In genomic region chr10:50373821-50374501, GRCh38 we compare ENCODE assay signal across 16 cellular contexts.
DNase-seq lines count a peak whose midpoint lies in the region; ATAC-seq, FAIRE-seq and TF ChIP-seq lines count a peak whose summit lies in the region.
"Had no signal": no experiment of that assay in that cellular context is flagged by ENCODE, and none has a peak within 500 bp of the region (broad histone marks: within the 10 kb centered on the region; RNA-seq: fewer than 3 reads in every experiment).

No MANE protein-coding gene starts in this region.

- POLR2A ChIA-PET in OCI-LY7 (lab: Charles Lee): interaction anchor here (0.5 to 2.2 kb wide), 8 partner anchors 8 to 36 kb away, joined by 3 to 8 read pairs (median 5); no protein-coding TSS in a partner anchor

- H3K27me3 Mint-ChIP-seq in stimulated activated memory B cell treated with anti-CD40 and anti-IgM and Interleukin-4, amounts not matched to agents 10 μg/mL and 1 μg/mL and 100 μg/mL, for 72 hours: no peaks in the 10 kb centered on the region
- H3K27me3 Mint-ChIP-seq: T-cell had no signal

- no peaks in the 10 kb centered on the region for H3K9me2 ChIP-seq in OCI-LY7 (ENCODE audit: insufficient read depth, low read length)

- H3K36me3 ChIP-seq in brain microvascular endothelial cell (replicated peaks) (no peaks in the 10 kb centered on the region), skeletal muscle tissue (ENCODE audit: control insufficient read depth in 3 of 3, insufficient read depth in 3 of 3, low read length in 3 of 3) (no peaks in the 10 kb centered on the region), OCI-LY7 (ENCODE audit: insufficient read depth, low read length) (peaks cover 5% of the 10 kb centered on the region; the same call in 1 of the 2 replicates)
- H3K36me3 ChIP-seq: breast epithelium had no signal

- H4K20me1 ChIP-seq in OCI-LY7 (ENCODE audit: insufficient read depth, low read length): no peaks in the 10 kb centered on the region

- H3K4me2 ChIP-seq in OCI-LY7 (ENCODE audit: low read length): no peak overlapping the region

- H3K4me3 ChIP-seq in brain microvascular endothelial cell (ENCODE audit: low read depth, low read length): no peak overlapping the region
- H3K4me3 ChIP-seq in skeletal muscle tissue (ENCODE audit: low read length in 3 of 3): peak overlapping the region in 1 of 3 donors; percentile 19
- no peak overlapping the region for H3K4me3 ChIP-seq in OCI-LY7 (ENCODE audit: low read depth, low read length, poor library complexity, severe bottlenecking)
- H3K4me3 ChIP-seq: breast epithelium had no signal

- CTCF ChIA-PET in OCI-LY7 (lab: Charles Lee; ENCODE audit: unreplicated experiment): no interaction called here

- H3K9ac ChIP-seq in skeletal muscle tissue (ENCODE audit: low read depth in 1 of 3, low read length in 3 of 3): no peak overlapping the region
- H3K9ac ChIP-seq: parathyroid adenoma had no signal

- no peak overlapping the region for H3K4me3 Mint-ChIP-seq in stimulated activated memory B cell treated with anti-CD40 and anti-IgM and Interleukin-4, amounts not matched to agents 10 μg/mL and 1 μg/mL and 100 μg/mL, for 72 hours
- H3K4me3 Mint-ChIP-seq: T-cell, WTC11 had no signal

- H3K27ac ChIP-seq in brain microvascular endothelial cell (no peak overlapping the region), skeletal muscle tissue (ENCODE audit: low read depth, low read length) (peak overlapping the region; percentile 26), OCI-LY7 (ENCODE audit: low read depth, low read length, poor library complexity, severe bottlenecking) (no peak overlapping the region), foreskin keratinocyte (no peak overlapping the region)
- H3K27ac ChIP-seq: parathyroid adenoma had no signal

- H3K4me1 ChIP-seq in skeletal muscle tissue (ENCODE audit: control insufficient read depth in 3 of 3, insufficient read depth in 3 of 3, low read length in 3 of 3) (peaks cover 11 to 25% (median 25%) of the 10 kb centered on the region in 3 donors), OCI-LY7 (ENCODE audit: insufficient read depth, low read length, poor library complexity, severe bottlenecking) (peaks cover 13% of the 10 kb centered on the region), foreskin keratinocyte (peaks cover 16% of the 10 kb centered on the region)
- H3K4me1 ChIP-seq: breast epithelium had no signal

- DNase-seq in GM19239 (ENCODE audit: insufficient read length, low spot score) (no peak), brain microvascular endothelial cell (peak; percentile 7), left ventricle myocardium superior (no peak), OCI-LY7 (ENCODE audit: low spot score) (no peak), foreskin keratinocyte (no peak)
- DNase-seq: effector memory CD4-positive, alpha-beta T cell; kidney; NCI-H187; RPMI8226; T-cell had no signal

- H3K36me3 Mint-ChIP-seq in stimulated activated memory B cell treated with anti-CD40 and anti-IgM and Interleukin-4, amounts not matched to agents 10 μg/mL and 1 μg/mL and 100 μg/mL, for 72 hours: peaks cover 26% of the 10 kb centered on the region

- no peaks in the 10 kb centered on the region for H3K9me3 ChIP-seq in skeletal muscle tissue (ENCODE audit: control insufficient read depth in 3 of 3, low read length in 3 of 3)
- no peaks in the 10 kb centered on the region for H3K9me3 ChIP-seq in OCI-LY7 (ENCODE audit: low read length)
- H3K9me3 ChIP-seq: breast epithelium had no signal

- ATAC-seq in left ventricle myocardium superior (peak; percentile 81), foreskin keratinocyte (no peak), GM18498 (IDR thresholded peaks at IDR 0.05; ENCODE audit: unreplicated experiment) (no peak)
- ATAC-seq in stimulated activated memory B cell treated with anti-CD40 and anti-IgM and Interleukin-4, amounts not matched to agents 10 μg/mL and 1 μg/mL and 100 μg/mL, for 72 hours: no peak
- ATAC-seq: T-cell, WTC11 had no signal

- H2AFZ ChIP-seq in OCI-LY7 (ENCODE audit: low read length): no peak overlapping the region
- H2AFZ ChIP-seq: parathyroid adenoma had no signal

- no TSS peak for BruUV-seq in OCI-LY7 (replicated peaks; lab: Mats Ljungman, UMichigan)

- peak; percentile 8 for FAIRE-seq in GM19239 (lab: Jason Lieb, UNC)
- FAIRE-seq: kidney had no signal

- peaks cover 6% of the 10 kb centered on the region for H3K9me3 Mint-ChIP-seq in stimulated activated memory B cell treated with anti-CD40 and anti-IgM and Interleukin-4, amounts not matched to agents 10 μg/mL and 1 μg/mL and 100 μg/mL, for 72 hours

- H3K27me3 ChIP-seq in brain microvascular endothelial cell (replicated peaks) (no peaks in the 10 kb centered on the region), skeletal muscle tissue (ENCODE audit: control insufficient read depth in 3 of 3, insufficient read depth in 3 of 3, low read length in 3 of 3) (no peaks in the 10 kb centered on the region), foreskin keratinocyte (no peaks in the 10 kb centered on the region)
- H3K27me3 ChIP-seq: breast epithelium had no signal

- intact Hi-C loops in left ventricle myocardium superior (cut with micrococcal nuclease): no loop called here
- intact Hi-C loops in OCI-LY7 (cut with micrococcal nuclease; ENCODE audit: unreplicated experiment): no loop called here

- no peaks in the 10 kb centered on the region for H3K4me1 Mint-ChIP-seq in stimulated activated memory B cell treated with anti-CD40 and anti-IgM and Interleukin-4, amounts not matched to agents 10 μg/mL and 1 μg/mL and 100 μg/mL, for 72 hours
- H3K4me1 Mint-ChIP-seq: WTC11 had no signal

- TF ChIP-seq CTCF in brain microvascular endothelial cell (IDR thresholded peaks at IDR 0.05; ENCODE audit: low read depth, low read length, missing control alignments): no peak
- TF ChIP-seq CTCF in OCI-LY7 (conservative IDR thresholded peaks at IDR 0.05; ENCODE audit: low read length): no peak
- TF ChIP-seq CTCF in foreskin keratinocyte (conservative IDR thresholded peaks at IDR 0.05): no peak

- peaks cover 1% of the 10 kb centered on the region; the same call in 1 of the 2 replicates for H3K79me2 ChIP-seq in OCI-LY7 (ENCODE audit: insufficient read depth, low read depth, low read length)

- no peak overlapping the region for H3K27ac Mint-ChIP-seq in stimulated activated memory B cell treated with anti-CD40 and anti-IgM and Interleukin-4, amounts not matched to agents 10 μg/mL and 1 μg/mL and 100 μg/mL, for 72 hours
- H3K27ac Mint-ChIP-seq: T-cell, WTC11 had no signal

- in situ Hi-C loops in brain microvascular endothelial cell (cut with HindIII; ENCODE audit: low pct_ligation_motif_present, low sequenced_read_pairs): no loop called here
